Comparison of ENCODE assay signal across 12 cellular contexts in genomic region chr3:9279959-9280358, GRCh38. TPM values are rescaled to one million over a fixed set of nuclear protein-coding genes. Genes with fewer than 3 reads are reported as not detected.
DNase-seq lines count a peak whose midpoint lies in the region; ATAC-seq and TF ChIP-seq lines count a peak whose summit lies in the region.
"Had no signal": no experiment of that assay in that cellular context is flagged by ENCODE, and none has a peak within 500 bp of the region (broad histone marks: within the 10 kb centered on the region; RNA-seq: fewer than 3 reads in every experiment).

No MANE protein-coding gene starts in this region.

- H3K27ac Mint-ChIP-seq in chondrocyte (ENCODE audit: unreplicated experiment) (peak overlapping the region; percentile 36), immature natural killer cell (no peak overlapping the region)
- H3K27ac Mint-ChIP-seq in stimulated activated naive CD8-positive, alpha-beta T cell treated with anti-CD3 and anti-CD28 coated beads, Interleukin-15, amount 100 ng/mL, for 72 hours, result no peak overlapping the region
- H3K27ac Mint-ChIP-seq: activated naive CD4-positive, alpha-beta T cell treated with anti-CD3 and anti-CD28 coated beads, Interleukin-2, amount 50 U/mL, for 72 hours had no signal

- no peak overlapping the region for H3K4me3 Mint-ChIP-seq in chondrocyte (ENCODE audit: unreplicated experiment)
- no peak overlapping the region for H3K4me3 Mint-ChIP-seq in stimulated activated naive CD8-positive, alpha-beta T cell treated with anti-CD3 and anti-CD28 coated beads, Interleukin-15, amount 100 ng/mL, for 72 hours
- H3K4me3 Mint-ChIP-seq in immature natural killer cell, result no peak overlapping the region

- H3K9me3 Mint-ChIP-seq in chondrocyte (ENCODE audit: low read depth), result no peaks in the 10 kb centered on the region
- peaks cover 4 to 7% of the 10 kb centered on the region in 2 donors for H3K9me3 Mint-ChIP-seq in stimulated activated naive CD8-positive, alpha-beta T cell treated with anti-CD3 and anti-CD28 coated beads, Interleukin-15, amount 100 ng/mL, for 72 hours
- H3K9me3 Mint-ChIP-seq in immature natural killer cell, result no peaks in the 10 kb centered on the region

- DNase-seq in AG08396 (ENCODE audit: low spot score) (peak; percentile 13), M059J (ENCODE audit: low read depth) (peak; percentile 91), chondrocyte (ENCODE audit: low spot score) (no peak), medulla oblongata (ENCODE audit: extremely low spot score) (peak; percentile 73), cerebellar nuclear complex (lab: John Stamatoyannopoulos, UW) (no peak), immature natural killer cell (no peak)
- DNase-seq in stimulated activated naive CD8-positive, alpha-beta T cell treated with anti-CD3 and anti-CD28 coated beads, Interleukin-15, amount 100 ng/mL, for 72 hours, result no peak
- DNase-seq: activated CD4-positive, alpha-beta T cell treated with anti-CD3 and anti-CD28 coated beads, Interleukin-2, amount 50 U/mL, for 48 hours had no signal

- no peak for ATAC-seq in stimulated activated naive CD8-positive, alpha-beta T cell treated with anti-CD3 and anti-CD28 coated beads, Interleukin-15, amount 100 ng/mL, for 72 hours
- no peak for ATAC-seq in HG03520 (IDR thresholded peaks at IDR 0.05; ENCODE audit: unreplicated experiment)
- ATAC-seq: activated naive CD4-positive, alpha-beta T cell treated with anti-CD3 and anti-CD28 coated beads, Interleukin-2, amount 50 U/mL, for 72 hours; left lobe of liver had no signal

- H3K4me1 Mint-ChIP-seq in chondrocyte (ENCODE audit: low read depth) (peaks cover 18% of the 10 kb centered on the region), immature natural killer cell (no peaks in the 10 kb centered on the region)
- no peaks in the 10 kb centered on the region for H3K4me1 Mint-ChIP-seq in stimulated activated naive CD8-positive, alpha-beta T cell treated with anti-CD3 and anti-CD28 coated beads, Interleukin-15, amount 100 ng/mL, for 72 hours

- H3K36me3 Mint-ChIP-seq in chondrocyte (ENCODE audit: low read depth) (no peaks in the 10 kb centered on the region), immature natural killer cell (no peaks in the 10 kb centered on the region)

- TF ChIP-seq CTCF in chondrocyte (IDR thresholded peaks at IDR 0.05), result no peak

- H3K27me3 Mint-ChIP-seq in chondrocyte (ENCODE audit: low read depth) (peaks cover 1% of the 10 kb centered on the region), immature natural killer cell (ENCODE audit: low read depth in 3 of 3) (peaks cover 1 to 3% (median 2%) of the 10 kb centered on the region in 3 donors)
- no peaks in the 10 kb centered on the region for H3K27me3 Mint-ChIP-seq in stimulated activated naive CD8-positive, alpha-beta T cell treated with anti-CD3 and anti-CD28 coated beads, Interleukin-15, amount 100 ng/mL, for 72 hours

RNA-seq across cellular contexts. Expression of gene SRGAP3, which starts 30.5 kb away (rescaled TPM):
- 0.57 and 2.6 TPM in 2 replicates for total RNA-seq in M059J (2014; rRNA removed; shearing (Covaris generic))
- total RNA-seq in chondrocyte, result 0.99 to 3.0 TPM (median 2.5 TPM) in 3 replicates
- under 1 TPM in 2 of 3 donors, not detected in 1; 0.29 to 0.99 TPM for polyA plus RNA-seq in immature natural killer cell
- total RNA-seq: endothelial cell of umbilical vein had no signal

Comparison
In these comparisons a context has a peak if more than half of its experiments do, and no peak if none do; other contexts are left out.
1. DNase-seq: peak in AG08396 (single experiment), M059J (single experiment) and medulla oblongata (single experiment); none in chondrocyte (single experiment), cerebellar nuclear complex (0 of 2), stimulated activated naive CD8-positive, alpha-beta T cell treated with anti-CD3 and anti-CD28 coated beads, Interleukin-15, amount 100 ng/mL, for 72 hours (0 of 2) and immature natural killer cell (0 of 3).